14 cellular contexts compared by ENCODE assay signal in genomic region chr2:216538538-216538937, GRCh38.
"Had no signal": no experiment of that assay in that cellular context is flagged by ENCODE, and none has a peak within 500 bp of the region (broad histone marks: within the 10 kb centered on the region; RNA-seq: fewer than 3 reads in every experiment).

No MANE protein-coding gene starts in this region.

- H3K9me3 Mint-ChIP-seq: activated naive CD8-positive, alpha-beta T cell treated with anti-CD3 and anti-CD28 coated beads, Interleukin-2, amount 10 ng/mL, durations not matched to agents 7 days and 5 days; activated T-cell treated with anti-CD3 and anti-CD28 coated beads, Interleukin-2, amount 50 U/mL, for 24 hours; nephron progenitor cell; stimulated activated naive CD8-positive, alpha-beta T cell treated with anti-CD3 and anti-CD28 coated beads, Interleukin-15, Interleukin-2, amounts not matched to agents 100 ng/mL and 50 ng/mL, for 24 hours had no signal

- H3K27me3 ChIP-seq: upper lobe of right lung had no signal

- H3K9me3 ChIP-seq: psoas muscle, upper lobe of right lung had no signal

- H3K36me3 Mint-ChIP-seq: activated CD8-positive, alpha-beta memory T cell treated with anti-CD3 and anti-CD28 coated beads, Interleukin-2, amount 10 ng/mL, durations not matched to agents 7 days and 5 days had no signal

- H3K27ac Mint-ChIP-seq: activated CD8-positive, alpha-beta memory T cell treated with anti-CD3 and anti-CD28 coated beads, Interleukin-2, amount 10 ng/mL, durations not matched to agents 7 days and 5 days; activated naive CD8-positive, alpha-beta T cell treated with anti-CD3 and anti-CD28 coated beads, Interleukin-2, amount 10 ng/mL, durations not matched to agents 7 days and 5 days; activated T-cell treated with anti-CD3 and anti-CD28 coated beads, Interleukin-2, amount 50 U/mL, for 24 hours; nephron progenitor cell; stimulated activated naive CD8-positive, alpha-beta T cell treated with anti-CD3 and anti-CD28 coated beads, Interleukin-15, Interleukin-2, amounts not matched to agents 100 ng/mL and 50 ng/mL, for 24 hours had no signal

- H3K4me3 Mint-ChIP-seq: activated CD8-positive, alpha-beta memory T cell treated with anti-CD3 and anti-CD28 coated beads, Interleukin-2, amount 10 ng/mL, durations not matched to agents 7 days and 5 days; activated naive CD8-positive, alpha-beta T cell treated with anti-CD3 and anti-CD28 coated beads, Interleukin-2, amount 10 ng/mL, durations not matched to agents 7 days and 5 days; activated T-cell treated with anti-CD3 and anti-CD28 coated beads, Interleukin-2, amount 50 U/mL, for 24 hours; nephron progenitor cell; stimulated activated naive CD8-positive, alpha-beta T cell treated with anti-CD3 and anti-CD28 coated beads, Interleukin-15, Interleukin-2, amounts not matched to agents 100 ng/mL and 50 ng/mL, for 24 hours had no signal

- H3K36me3 ChIP-seq: upper lobe of right lung had no signal

- DNase-seq: activated CD4-positive, alpha-beta T cell treated with anti-CD3 and anti-CD28 coated beads, Interleukin-2, amount 50 U/mL, for 48 hours; activated CD4-positive, CD25-positive, alpha-beta regulatory T cell treated with anti-CD3 and anti-CD28 coated beads, Interleukin-2, amount 50 U/mL, for 72 hours; activated CD8-positive, alpha-beta memory T cell treated with anti-CD3 and anti-CD28 coated beads, Interleukin-2, amount 10 ng/mL, durations not matched to agents 7 days and 5 days; activated gamma-delta T cell; activated naive CD8-positive, alpha-beta T cell treated with anti-CD3 and anti-CD28 coated beads, Interleukin-2, amount 10 ng/mL, durations not matched to agents 7 days and 5 days; activated T-cell treated with anti-CD3 and anti-CD28 coated beads, Interleukin-2, amount 50 U/mL, for 24 hours; anterior cingulate cortex; nephron progenitor cell; psoas muscle; stimulated activated CD4-positive, alpha-beta T cell treated with anti-CD3 and anti-CD28 coated beads, Interleukin-4, amount 100 ng/mL, for 1 hour; stimulated activated CD8-positive, alpha-beta memory T cell treated with anti-CD3 and anti-CD28 coated beads, Interleukin-4, amount 100 ng/mL, for 48 hours; upper lobe of right lung had no signal

- ATAC-seq: activated CD8-positive, alpha-beta memory T cell treated with anti-CD3 and anti-CD28 coated beads, Interleukin-2, amount 10 ng/mL, durations not matched to agents 7 days and 5 days; esophagus mucosa; psoas muscle; upper lobe of right lung had no signal

- H3K27me3 Mint-ChIP-seq: activated T-cell treated with anti-CD3 and anti-CD28 coated beads, Interleukin-2, amount 50 U/mL, for 24 hours had no signal

- H3K4me3 ChIP-seq: psoas muscle, upper lobe of right lung had no signal

- H3K27ac ChIP-seq: psoas muscle, upper lobe of right lung had no signal
